ENCODE assay signal across 8 cellular contexts in the genomic region with DNA sequence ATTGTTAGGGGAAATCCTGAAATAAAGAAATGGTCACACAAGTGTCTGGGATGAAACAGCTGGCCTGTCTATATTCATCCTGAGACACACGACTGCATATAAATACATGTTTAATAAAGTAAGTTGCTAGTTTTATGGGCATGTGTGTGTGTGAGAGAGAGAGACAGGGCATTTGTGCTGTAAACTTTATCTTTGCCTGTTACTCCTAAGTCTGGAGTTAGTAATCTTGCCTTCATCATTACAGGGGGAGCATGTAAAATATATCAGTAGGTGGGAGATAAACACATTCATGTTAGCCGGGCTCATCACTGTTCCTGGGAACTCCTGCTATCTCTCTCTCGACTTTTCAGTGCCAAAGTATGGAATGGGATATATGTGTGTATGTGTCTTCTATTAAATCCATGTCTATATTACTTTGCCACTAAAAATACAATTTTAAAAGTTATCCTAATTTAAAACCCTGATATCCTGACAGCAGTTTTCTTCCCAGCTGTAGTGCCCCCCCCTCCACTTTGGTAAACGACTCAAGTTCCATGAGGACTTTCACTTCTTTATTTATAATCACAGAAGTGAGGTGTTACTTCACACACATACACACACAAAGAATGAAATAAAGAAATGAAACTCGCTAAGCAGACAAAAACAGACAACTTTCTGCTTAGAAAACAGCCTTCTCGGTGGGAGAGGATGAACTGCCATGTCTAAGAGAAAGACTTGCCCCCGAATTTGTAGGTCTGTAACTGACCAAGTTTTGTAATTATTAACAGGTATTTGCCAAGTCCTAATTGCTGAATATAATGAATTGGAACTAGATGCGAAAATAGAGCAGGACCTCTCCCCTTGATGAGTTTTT. TPM values are rescaled to one million over a fixed set of nuclear protein-coding genes. Genes with fewer than 3 reads are reported as not detected.
DNase-seq lines count a peak whose midpoint lies in the region; ATAC-seq, FAIRE-seq and TF ChIP-seq lines count a peak whose summit lies in the region.

No MANE protein-coding gene starts in this region.

- H3K4me2 ChIP-seq in DOHH2 (ENCODE audit: low read length) = peak overlapping the region; percentile 88

- peak; percentile 77 for DNase-seq in NAMALWA (ENCODE audit: low spot score)
- no peak for DNase-seq in thoracic aorta (ENCODE audit: low spot score)
- DNase-seq in stimulated activated naive CD8-positive, alpha-beta T cell treated with anti-CD3 and anti-CD28 coated beads, Interleukin-15, Interleukin-2, amounts not matched to agents 100 U/mL and 50 U/mL, for 24 hours = no peak
- no peak for DNase-seq in HTR-8/SVneo (ENCODE audit: insufficient read length, low spot score)

- no peak for TF ChIP-seq EP300 in gastroesophageal sphincter (IDR thresholded peaks at IDR 0.05)

- H4K20me1 ChIP-seq in DOHH2 (ENCODE audit: control insufficient read depth, insufficient read depth, low read depth, low read length) = peaks cover 12% of the 10 kb centered on the region

- WGBS in gastroesophageal sphincter (ENCODE audit: low coverage in 1 of 2), 2 donors = 12 to 27% methylated on average over 8 of the region's 8 CpGs

- H3K79me2 ChIP-seq in DOHH2 (ENCODE audit: control insufficient read depth, low read length) = peaks cover 26% of the 10 kb centered on the region

- no peak for TF ChIP-seq POLR2A in gastroesophageal sphincter (IDR thresholded peaks at IDR 0.05)

- H3K27ac ChIP-seq in DOHH2 (ENCODE audit: low read depth, low read length) = peak overlapping the region; percentile 50
- H3K27ac ChIP-seq in gastroesophageal sphincter = peak overlapping the region; percentile 72 to 94 (median 86)
- peak overlapping the region; percentile 99 for H3K27ac ChIP-seq in thoracic aorta

- peak; percentile 60 for ATAC-seq in GM21619 (IDR thresholded peaks at IDR 0.05; ENCODE audit: unreplicated experiment)
- no peak for ATAC-seq in gastroesophageal sphincter
- ATAC-seq in thoracic aorta (ENCODE audit: insufficient number of reproducible peaks, low FRiP score, low read depth) = no peak
- no peak for ATAC-seq in stimulated activated naive CD8-positive, alpha-beta T cell treated with anti-CD3 and anti-CD28 coated beads, Interleukin-15, Interleukin-2, amounts not matched to agents 100 U/mL and 50 U/mL, for 24 hours
- no peak for ATAC-seq in HG03045 (IDR thresholded peaks at IDR 0.05; ENCODE audit: unreplicated experiment)

- H3K9me3 ChIP-seq in DOHH2 (ENCODE audit: control insufficient read depth, insufficient read depth, low read length) (no peaks in the 10 kb centered on the region), gastroesophageal sphincter (no peaks in the 10 kb centered on the region), thoracic aorta (no peaks in the 10 kb centered on the region)

- H3K36me3 ChIP-seq in DOHH2 (ENCODE audit: control insufficient read depth, low read length) = peaks cover 9% of the 10 kb centered on the region
- H3K36me3 ChIP-seq in gastroesophageal sphincter = no peaks in the 10 kb centered on the region
- no peaks in the 10 kb centered on the region for H3K36me3 ChIP-seq in thoracic aorta

- H3F3A ChIP-seq in DOHH2 (ENCODE audit: control insufficient read depth, insufficient read depth) = peaks cover 16% of the 10 kb centered on the region

- H3K4me3 ChIP-seq in DOHH2 (ENCODE audit: low read length) = peak overlapping the region; percentile 83
- peak overlapping the region; percentile 66 to 73 for H3K4me3 ChIP-seq in gastroesophageal sphincter
- H3K4me3 ChIP-seq in thoracic aorta = peak overlapping the region; percentile 93

- FAIRE-seq in HTR-8/SVneo (lab: Jason Lieb, UNC) = no peak

- peaks cover 54% of the 10 kb centered on the region for H3K4me1 ChIP-seq in DOHH2 (ENCODE audit: control insufficient read depth, low read length)
- H3K4me1 ChIP-seq in gastroesophageal sphincter = peaks cover 0 to 39% (median 0%) of the 10 kb centered on the region in 3 donors
- peaks cover 10 to 26% of the 10 kb centered on the region in 2 donors for H3K4me1 ChIP-seq in thoracic aorta (ENCODE audit: control insufficient read depth in 1 of 2, low read depth in 2 of 2)

- peaks cover 19% of the 10 kb centered on the region for H3K27me3 ChIP-seq in DOHH2 (ENCODE audit: control insufficient read depth, low read length)
- peaks cover 96% of the 10 kb centered on the region for H3K27me3 ChIP-seq in gastroesophageal sphincter
- no peaks in the 10 kb centered on the region for H3K27me3 ChIP-seq in thoracic aorta (replicated peaks; ENCODE audit: insufficient read depth)

- no peak for TF ChIP-seq CTCF in DOHH2 (IDR thresholded peaks at IDR 0.05; ENCODE audit: low read depth, low read length, poor library complexity, severe bottlenecking)
- TF ChIP-seq CTCF in gastroesophageal sphincter (IDR thresholded peaks at IDR 0.05) = no peak
- no peak for TF ChIP-seq CTCF in thoracic aorta (IDR thresholded peaks at IDR 0.05)

- H3K9me2 ChIP-seq in DOHH2 (replicated peaks; ENCODE audit: control insufficient read depth, low read length) = no peaks in the 10 kb centered on the region

RNA-seq across cellular contexts. Expression of gene ZEB2, which starts 0.9 kb away (rescaled TPM):
- total RNA-seq in gastroesophageal sphincter (10 to 100 TPM; 42.3 to 95.7 (median 53.8) TPM), thoracic aorta (100 to 1,000 TPM; 122 to 190 TPM)
